ENCODE assay signal across 1 cellular context in the genomic region with DNA sequence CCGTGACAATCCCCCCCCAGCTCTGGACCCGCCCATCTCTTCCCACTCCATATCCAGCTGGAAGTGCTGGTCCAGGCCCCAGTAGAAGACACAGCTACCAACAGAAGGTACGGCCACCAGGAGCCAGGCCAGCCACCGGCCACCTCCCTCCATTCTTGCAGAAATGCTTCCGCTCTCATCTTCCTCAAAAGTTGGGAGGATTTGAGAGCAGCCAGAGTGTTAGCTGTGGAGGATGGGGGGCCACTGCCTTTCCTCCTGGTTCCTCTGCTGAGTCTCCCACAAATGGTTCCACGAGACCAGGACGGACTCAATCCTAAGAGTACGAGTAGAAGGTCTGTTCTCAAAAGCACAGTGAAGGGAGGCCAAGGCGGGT.
TF ChIP-seq lines count a peak whose summit lies in the region.

No MANE protein-coding gene starts in this region.

TF ChIP-seq in WTC11, 78 proteins besides CTCF, POLR2A, EP300 and RAD21 (continued from another document):
- TF ChIP-seq, protein P1, sequence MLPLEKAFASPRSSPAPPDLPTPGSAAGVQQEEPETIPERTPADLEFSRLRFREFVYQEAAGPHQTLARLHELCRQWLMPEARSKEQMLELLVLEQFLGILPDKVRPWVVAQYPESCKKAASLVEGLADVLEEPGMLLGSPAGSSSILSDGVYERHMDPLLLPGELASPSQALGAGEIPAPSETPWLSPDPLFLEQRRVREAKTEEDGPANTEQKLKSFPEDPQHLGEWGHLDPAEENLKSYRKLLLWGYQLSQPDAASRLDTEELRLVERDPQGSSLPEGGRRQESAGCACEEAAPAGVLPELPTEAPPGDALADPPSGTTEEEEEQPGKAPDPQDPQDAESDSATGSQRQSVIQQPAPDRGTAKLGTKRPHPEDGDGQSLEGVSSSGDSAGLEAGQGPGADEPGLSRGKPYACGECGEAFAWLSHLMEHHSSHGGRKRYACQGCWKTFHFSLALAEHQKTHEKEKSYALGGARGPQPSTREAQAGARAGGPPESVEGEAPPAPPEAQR (CRISPR knock-in tag; IDR thresholded peaks at IDR 0.05): no peak
- TF ChIP-seq CREM (CRISPR knock-in tag; IDR thresholded peaks at IDR 0.05): no peak
- no peak for TF ChIP-seq MXD4 (CRISPR knock-in tag; IDR thresholded peaks at IDR 0.05; ENCODE audit: borderline replicate concordance)
- no peak for TF ChIP-seq ZBTB43 (CRISPR knock-in tag; IDR thresholded peaks at IDR 0.05)
- TF ChIP-seq ZNF138 (CRISPR knock-in tag; conservative IDR thresholded peaks at IDR 0.05): no peak
- TF ChIP-seq ATF1 (CRISPR knock-in tag; IDR thresholded peaks at IDR 0.05): no peak
